In the genomic region with DNA sequence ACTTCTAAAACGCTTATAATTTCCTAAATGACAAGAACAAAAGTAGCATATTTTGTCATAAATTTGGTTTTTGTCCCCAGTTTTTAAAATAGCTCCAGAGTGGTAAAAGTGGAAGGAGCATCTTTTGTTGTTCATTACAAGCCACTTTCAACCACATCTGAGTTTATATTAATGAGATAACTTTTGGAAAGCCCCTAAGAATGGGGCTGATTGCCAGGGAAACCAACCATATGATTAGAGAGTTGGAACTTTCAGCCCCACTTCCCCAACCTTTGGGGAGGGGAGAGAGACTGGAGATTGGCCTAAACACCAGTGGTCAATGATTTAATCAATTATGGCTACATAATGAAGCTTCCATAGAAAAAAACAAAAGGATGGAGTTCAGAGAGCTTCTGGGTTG, we compare ENCODE assay signal across 1 cellular context.
TF ChIP-seq lines count a peak whose summit lies in the region.

No MANE protein-coding gene starts in this region.

TF ChIP-seq in GM12878, 131 proteins besides CTCF, POLR2A, EP300 and RAD21 (continued from another document):
- TF ChIP-seq KLF5 (IDR thresholded peaks at IDR 0.05; ENCODE audit: partially characterized antibody) (no peak), HDGF (IDR thresholded peaks at IDR 0.05) (no peak), CBX5 (IDR thresholded peaks at IDR 0.05; ENCODE audit: low read depth) (no peak), SRF (IDR thresholded peaks at IDR 0.05; ENCODE audit: low read depth in 2 of 2, low read length in 2 of 2) (no peak), RFX5 (IDR thresholded peaks at IDR 0.05; ENCODE audit: low read depth, low read length) (no peak), SP1 (IDR thresholded peaks at IDR 0.05; ENCODE audit: low read depth, low read length) (no peak), TCF7 (IDR thresholded peaks at IDR 0.05; ENCODE audit: borderline replicate concordance) (no peak)
- TF ChIP-seq, protein P1, sequence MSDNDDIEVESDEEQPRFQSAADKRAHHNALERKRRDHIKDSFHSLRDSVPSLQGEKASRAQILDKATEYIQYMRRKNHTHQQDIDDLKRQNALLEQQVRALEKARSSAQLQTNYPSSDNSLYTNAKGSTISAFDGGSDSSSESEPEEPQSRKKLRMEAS (IDR thresholded peaks at IDR 0.05; ENCODE audit: low read depth, low read length), result no peak
- TF ChIP-seq, protein P2, sequence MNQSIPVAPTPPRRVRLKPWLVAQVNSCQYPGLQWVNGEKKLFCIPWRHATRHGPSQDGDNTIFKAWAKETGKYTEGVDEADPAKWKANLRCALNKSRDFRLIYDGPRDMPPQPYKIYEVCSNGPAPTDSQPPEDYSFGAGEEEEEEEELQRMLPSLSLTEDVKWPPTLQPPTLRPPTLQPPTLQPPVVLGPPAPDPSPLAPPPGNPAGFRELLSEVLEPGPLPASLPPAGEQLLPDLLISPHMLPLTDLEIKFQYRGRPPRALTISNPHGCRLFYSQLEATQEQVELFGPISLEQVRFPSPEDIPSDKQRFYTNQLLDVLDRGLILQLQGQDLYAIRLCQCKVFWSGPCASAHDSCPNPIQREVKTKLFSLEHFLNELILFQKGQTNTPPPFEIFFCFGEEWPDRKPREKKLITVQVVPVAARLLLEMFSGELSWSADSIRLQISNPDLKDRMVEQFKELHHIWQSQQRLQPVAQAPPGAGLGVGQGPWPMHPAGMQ (IDR thresholded peaks at IDR 0.05; ENCODE audit: borderline replicate concordance), result no peak
- TF ChIP-seq, protein P3, sequence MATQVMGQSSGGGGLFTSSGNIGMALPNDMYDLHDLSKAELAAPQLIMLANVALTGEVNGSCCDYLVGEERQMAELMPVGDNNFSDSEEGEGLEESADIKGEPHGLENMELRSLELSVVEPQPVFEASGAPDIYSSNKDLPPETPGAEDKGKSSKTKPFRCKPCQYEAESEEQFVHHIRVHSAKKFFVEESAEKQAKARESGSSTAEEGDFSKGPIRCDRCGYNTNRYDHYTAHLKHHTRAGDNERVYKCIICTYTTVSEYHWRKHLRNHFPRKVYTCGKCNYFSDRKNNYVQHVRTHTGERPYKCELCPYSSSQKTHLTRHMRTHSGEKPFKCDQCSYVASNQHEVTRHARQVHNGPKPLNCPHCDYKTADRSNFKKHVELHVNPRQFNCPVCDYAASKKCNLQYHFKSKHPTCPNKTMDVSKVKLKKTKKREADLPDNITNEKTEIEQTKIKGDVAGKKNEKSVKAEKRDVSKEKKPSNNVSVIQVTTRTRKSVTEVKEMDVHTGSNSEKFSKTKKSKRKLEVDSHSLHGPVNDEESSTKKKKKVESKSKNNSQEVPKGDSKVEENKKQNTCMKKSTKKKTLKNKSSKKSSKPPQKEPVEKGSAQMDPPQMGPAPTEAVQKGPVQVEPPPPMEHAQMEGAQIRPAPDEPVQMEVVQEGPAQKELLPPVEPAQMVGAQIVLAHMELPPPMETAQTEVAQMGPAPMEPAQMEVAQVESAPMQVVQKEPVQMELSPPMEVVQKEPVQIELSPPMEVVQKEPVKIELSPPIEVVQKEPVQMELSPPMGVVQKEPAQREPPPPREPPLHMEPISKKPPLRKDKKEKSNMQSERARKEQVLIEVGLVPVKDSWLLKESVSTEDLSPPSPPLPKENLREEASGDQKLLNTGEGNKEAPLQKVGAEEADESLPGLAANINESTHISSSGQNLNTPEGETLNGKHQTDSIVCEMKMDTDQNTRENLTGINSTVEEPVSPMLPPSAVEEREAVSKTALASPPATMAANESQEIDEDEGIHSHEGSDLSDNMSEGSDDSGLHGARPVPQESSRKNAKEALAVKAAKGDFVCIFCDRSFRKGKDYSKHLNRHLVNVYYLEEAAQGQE (IDR thresholded peaks at IDR 0.05; ENCODE audit: low read depth, low read length), result no peak
